In the genomic region with DNA sequence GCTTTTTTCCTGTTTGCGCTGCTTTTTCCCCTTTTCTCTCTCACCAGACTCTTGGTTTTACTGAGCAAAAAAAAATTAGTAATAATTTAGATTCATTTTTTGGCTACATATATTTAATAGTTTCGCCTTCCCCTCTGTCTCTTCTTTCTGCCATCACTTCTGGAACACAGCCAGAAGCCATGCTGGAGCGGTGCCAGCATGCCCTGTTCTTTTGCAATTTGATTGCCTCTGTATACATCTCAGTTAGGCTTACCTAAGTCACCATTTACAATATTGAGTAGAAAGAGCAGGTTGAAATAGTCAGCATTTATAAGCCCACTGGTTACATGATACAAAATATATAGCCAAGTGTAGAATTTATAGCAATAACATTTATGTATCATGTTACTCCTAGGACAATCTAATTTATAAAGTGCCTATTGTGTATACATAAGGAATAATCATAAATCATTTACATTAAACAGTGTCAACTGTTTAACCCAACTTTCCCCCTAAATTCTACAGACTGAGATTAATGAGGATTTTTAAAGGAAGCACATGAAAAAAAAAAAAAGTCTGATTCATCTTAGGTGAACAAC, we compare ENCODE assay signal across 19 cellular contexts.
DNase-seq lines count a peak whose midpoint lies in the region; ATAC-seq lines count a peak whose summit lies in the region.
"Had no signal": no experiment of that assay in that cellular context is flagged by ENCODE, and none has a peak within 500 bp of the region (broad histone marks: within the 10 kb centered on the region; RNA-seq: fewer than 3 reads in every experiment).

No MANE protein-coding gene starts in this region.

- no peak for ATAC-seq in left lobe of liver
- ATAC-seq in GM21619 (IDR thresholded peaks at IDR 0.05; ENCODE audit: unreplicated experiment) = no peak
- no peak for ATAC-seq in HG03571 (IDR thresholded peaks at IDR 0.05; ENCODE audit: unreplicated experiment)
- ATAC-seq: activated CD4-positive, CD25-positive, alpha-beta regulatory T cell treated with anti-CD3 and anti-CD28 coated beads, Interleukin-2, amount 50 U/mL, for 24 hours; CD8-positive, alpha-beta T cell; heart right ventricle; stimulated activated naive CD8-positive, alpha-beta T cell treated with anti-CD3 and anti-CD28 coated beads, Interleukin-15, Interleukin-2, amounts not matched to agents 100 U/mL and 50 U/mL, for 24 hours had no signal

- DNase-seq in SHP77 treated with DMSO at 0.1 percent for 48 hours (lab: John Stamatoyannopoulos, UW) (peak; percentile 13), SHP77 (lab: John Stamatoyannopoulos, UW) (no peak), NCI-H1092 treated with DMSO at 0.1 percent for 48 hours (lab: John Stamatoyannopoulos, UW) (peak; percentile 64), NCI-H345 (lab: John Stamatoyannopoulos, UW) (peak; percentile 79), left lobe of liver (ENCODE audit: low spot score) (peak; percentile 57), ureter (ENCODE audit: low spot score) (no peak)
- DNase-seq: activated effector memory CD4-positive, alpha-beta T cell treated with anti-CD3 and anti-CD28 coated beads, Interleukin-2, amount 50 U/mL, for 16 hours; amniotic stem cell; CD8-positive, alpha-beta T cell; effector memory CD4-positive, alpha-beta T cell; H7; islet precursor cell; mesendoderm; MM.1S; stimulated activated naive CD8-positive, alpha-beta T cell treated with anti-CD3 and anti-CD28 coated beads, Interleukin-15, Interleukin-2, amounts not matched to agents 100 U/mL and 50 U/mL, for 24 hours had no signal

Comparison
In these comparisons a context has a peak if more than half of its experiments do, and no peak if none do; other contexts are left out.
1. DNase-seq: peak in SHP77 treated with DMSO at 0.1 percent for 48 hours (single experiment), NCI-H1092 treated with DMSO at 0.1 percent for 48 hours (single experiment), NCI-H345 (single experiment) and left lobe of liver (single experiment); none in SHP77 (0 of 2) and ureter (single experiment).